ENCODE assay signal across 14 cellular contexts in genomic region chr3:36525115-36525711, GRCh38.
DNase-seq lines count a peak whose midpoint lies in the region; ATAC-seq and TF ChIP-seq lines count a peak whose summit lies in the region.
"Had no signal": no experiment of that assay in that cellular context is flagged by ENCODE, and none has a peak within 500 bp of the region (broad histone marks: within the 10 kb centered on the region; RNA-seq: fewer than 3 reads in every experiment).

No MANE protein-coding gene starts in this region.

- CTCF ChIA-PET in mammary epithelial cell (lab: Charles Lee; ENCODE audit: low non-redundant PET), result no interaction called here

- H3K9me3 ChIP-seq in mammary epithelial cell (replicated peaks; ENCODE audit: insufficient read depth, low read length) (no peaks in the 10 kb centered on the region), transverse colon (no peaks in the 10 kb centered on the region), adrenal gland (replicated peaks in 1 of 3) (no peaks in the 10 kb centered on the region)
- H3K9me3 ChIP-seq: upper lobe of right lung had no signal

- no peaks in the 10 kb centered on the region for H4K20me1 ChIP-seq in mammary epithelial cell (ENCODE audit: insufficient read depth, low read length)

- H3K9ac ChIP-seq in mammary epithelial cell (ENCODE audit: insufficient read depth, low read length), result no peak overlapping the region

- no peak for TF ChIP-seq EP300 in transverse colon (IDR thresholded peaks at IDR 0.05; ENCODE audit: low read depth)

- WGBS in mammary epithelial cell (ENCODE audit: low coverage, missing lambda C conversion rate), result 46% methylated on average over 1 of the region's 1 CpG
- WGBS in transverse colon (ENCODE audit: low coverage in 1 of 2), 2 donors, result 20% methylated on average over 1 of the region's 1 CpG; no CpG with 5 or more reads in 1 of the 2 donors
- 63 to 80% (median 71%) methylated on average over 1 of the region's 1 CpG for WGBS in adrenal gland, 4 donors

- dilution Hi-C loops in mammary epithelial cell (cut with HindIII; ENCODE audit: low sequenced_read_pairs), result no loop called here

- H3K36me3 ChIP-seq in mammary epithelial cell (ENCODE audit: insufficient read depth, low read length) (peaks cover 2% of the 10 kb centered on the region), transverse colon (no peaks in the 10 kb centered on the region), adrenal gland (replicated peaks in 1 of 2) (no peaks in the 10 kb centered on the region)
- H3K36me3 ChIP-seq: upper lobe of right lung had no signal

- no peak for TF ChIP-seq CTCF in mammary epithelial cell (conservative IDR thresholded peaks at IDR 0.05 in 1 of 2, IDR thresholded peaks at IDR 0.05 in 1 of 2; ENCODE audit: extremely low read depth in 1 of 2, insufficient read depth in 1 of 2, low read depth in 1 of 2, low read length in 2 of 2)
- TF ChIP-seq CTCF in transverse colon (IDR thresholded peaks at IDR 0.05), result no peak
- no peak for TF ChIP-seq CTCF in adrenal gland (IDR thresholded peaks at IDR 0.05)

- DNase-seq in ACHN (peak; percentile 57), HS-5 (ENCODE audit: low read depth) (peak; percentile 19), mammary epithelial cell (peak; percentile 73), islet precursor cell (peak; percentile 63), transverse colon (no peak), Right ventricle myocardium inferior (ENCODE audit: missing footprints) (no peak), adrenal gland (no peak)
- DNase-seq: dorsolateral prefrontal cortex; GF-D8; naive thymus-derived CD4-positive, alpha-beta T cell; NCI-H187; upper lobe of right lung had no signal

- no peak for ATAC-seq in GM18502 (IDR thresholded peaks at IDR 0.05; ENCODE audit: poor library complexity, unreplicated experiment)
- no peak for ATAC-seq in Right ventricle myocardium inferior
- ATAC-seq: naive thymus-derived CD4-positive, alpha-beta T cell; upper lobe of right lung had no signal

- H2AFZ ChIP-seq in mammary epithelial cell (ENCODE audit: low read depth, low read length), result no peak overlapping the region

- intact Hi-C loops in mammary epithelial cell (cut with micrococcal nuclease), result no loop called here
- intact Hi-C loops in transverse colon (cut with DNase I; ENCODE audit: low total_unique reads), result no loop called here
- intact Hi-C loops in Right ventricle myocardium inferior (cut with DNase I), result no loop called here
- intact Hi-C loops in adrenal gland (cut with DNase I), result no loop called here

- H3K27ac ChIP-seq in mammary epithelial cell (ENCODE audit: insufficient read depth, low read depth, low read length) (peak overlapping the region; percentile 27), transverse colon (no peak overlapping the region), adrenal gland (no peak overlapping the region)
- H3K27ac ChIP-seq: dorsolateral prefrontal cortex, skin epidermis, upper lobe of right lung had no signal

- H3K4me1 ChIP-seq in mammary epithelial cell (ENCODE audit: insufficient read depth, low read length), result no peaks in the 10 kb centered on the region
- H3K4me1 ChIP-seq in transverse colon, result no peaks in the 10 kb centered on the region
- H3K4me1 ChIP-seq in adrenal gland (replicated peaks in 1 of 2), result peaks cover 0 to 4% of the 10 kb centered on the region in 2 donors
- H3K4me1 ChIP-seq: upper lobe of right lung had no signal

- in situ Hi-C loops in ACHN (cut with HindIII; ENCODE audit: low pct_ligation_motif_present, low pct_unique_long_range_greater_than_20kb, low sequenced_read_pairs) (no loop called here), mammary epithelial cell (cut with MboI; ENCODE audit: low sequenced_read_pairs in 2 of 2) (no loop called here), transverse colon (cut with MboI; ENCODE audit: low pct_ligation_motif_present in 1 of 4, low pct_unique_long_range_greater_than_20kb in 1 of 4, low sequenced_read_pairs in 3 of 4) (no loop called here)

- TF ChIP-seq POLR2A in transverse colon (IDR thresholded peaks at IDR 0.05), result no peak
- TF ChIP-seq POLR2A in adrenal gland (IDR thresholded peaks at IDR 0.05), result no peak

- H3K27me3 ChIP-seq in mammary epithelial cell (ENCODE audit: insufficient read depth, low read length) (no peaks in the 10 kb centered on the region), transverse colon (no peaks in the 10 kb centered on the region), adrenal gland (no peaks in the 10 kb centered on the region)
- H3K27me3 ChIP-seq: upper lobe of right lung had no signal

- no peak overlapping the region for H3K4me3 ChIP-seq in mammary epithelial cell (replicated peaks in 1 of 3; ENCODE audit: insufficient read depth in 1 of 3, low read depth in 2 of 3, low read length in 3 of 3)
- no peak overlapping the region for H3K4me3 ChIP-seq in transverse colon
- no peak overlapping the region for H3K4me3 ChIP-seq in adrenal gland
- H3K4me3 ChIP-seq: dorsolateral prefrontal cortex, skin epidermis, upper lobe of right lung had no signal

- no peak overlapping the region for H3K4me2 ChIP-seq in mammary epithelial cell (ENCODE audit: insufficient read depth, low read depth, low read length)

- no peaks in the 10 kb centered on the region for H3K79me2 ChIP-seq in mammary epithelial cell (ENCODE audit: insufficient read depth, low read length)

- BruUV-seq in mammary epithelial cell (replicated peaks; lab: Mats Ljungman, UMichigan), result no TSS peak

Comparison
In these comparisons a context has a peak if more than half of its experiments do, and no peak if none do; other contexts are left out.
1. DNase-seq: peak in ACHN (single experiment), HS-5 (single experiment), mammary epithelial cell (single experiment) and islet precursor cell (single experiment); none in transverse colon (single experiment), Right ventricle myocardium inferior (single experiment) and adrenal gland (0 of 7).